Comparison of ENCODE assay signal across 1 cellular context in the genomic region with DNA sequence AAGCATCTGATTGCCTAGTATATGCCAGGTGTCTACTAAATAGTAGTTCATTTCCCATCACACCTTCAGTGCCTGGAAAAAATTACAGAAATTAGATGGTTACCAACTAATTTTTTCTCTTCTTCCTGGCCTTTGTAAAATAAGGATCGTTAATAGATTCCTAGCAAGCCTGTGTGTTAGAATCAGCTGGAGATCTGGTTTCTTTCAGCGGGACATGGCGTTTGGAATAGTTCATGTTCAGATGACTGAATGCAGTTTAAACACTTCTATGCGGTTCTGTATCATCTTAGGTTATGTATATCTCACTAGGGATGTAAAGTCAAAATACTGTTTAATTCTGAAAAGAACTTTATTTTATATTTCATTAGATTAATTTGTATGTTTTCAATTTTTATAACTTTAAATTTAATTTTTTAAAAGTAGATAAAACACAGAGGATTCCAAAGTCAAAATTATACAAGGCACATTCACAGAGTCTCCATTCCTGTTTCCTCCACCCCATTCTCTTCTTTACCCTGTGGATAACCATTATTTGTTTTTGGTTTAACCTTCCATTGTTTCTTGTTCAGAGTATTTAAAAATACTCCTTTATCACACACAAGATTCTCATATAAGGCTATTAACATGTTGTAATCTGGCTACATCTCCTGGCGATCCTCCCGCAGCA.
TF ChIP-seq lines count a peak whose summit lies in the region.

No MANE protein-coding gene starts in this region.

TF ChIP-seq in A549, 52 proteins besides CTCF, POLR2A, EP300 and RAD21:
- no peak for TF ChIP-seq KDM1A (IDR thresholded peaks at IDR 0.05; ENCODE audit: low read depth)
- TF ChIP-seq ATOH8 (CRISPR knock-in tag; IDR thresholded peaks at IDR 0.05; ENCODE audit: low read depth) = no peak
- TF ChIP-seq MAX (IDR thresholded peaks at IDR 0.05) = no peak
- TF ChIP-seq RNF2 (IDR thresholded peaks at IDR 0.05; ENCODE audit: borderline replicate concordance, low read depth) = no peak
- TF ChIP-seq, protein P1, sequence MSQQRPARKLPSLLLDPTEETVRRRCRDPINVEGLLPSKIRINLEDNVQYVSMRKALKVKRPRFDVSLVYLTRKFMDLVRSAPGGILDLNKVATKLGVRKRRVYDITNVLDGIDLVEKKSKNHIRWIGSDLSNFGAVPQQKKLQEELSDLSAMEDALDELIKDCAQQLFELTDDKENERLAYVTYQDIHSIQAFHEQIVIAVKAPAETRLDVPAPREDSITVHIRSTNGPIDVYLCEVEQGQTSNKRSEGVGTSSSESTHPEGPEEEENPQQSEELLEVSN (IDR thresholded peaks at IDR 0.05; ENCODE audit: borderline replicate concordance, low read depth) = no peak
- TF ChIP-seq BCL3 (IDR thresholded peaks at IDR 0.05) = no peak
- TF ChIP-seq, protein P2, sequence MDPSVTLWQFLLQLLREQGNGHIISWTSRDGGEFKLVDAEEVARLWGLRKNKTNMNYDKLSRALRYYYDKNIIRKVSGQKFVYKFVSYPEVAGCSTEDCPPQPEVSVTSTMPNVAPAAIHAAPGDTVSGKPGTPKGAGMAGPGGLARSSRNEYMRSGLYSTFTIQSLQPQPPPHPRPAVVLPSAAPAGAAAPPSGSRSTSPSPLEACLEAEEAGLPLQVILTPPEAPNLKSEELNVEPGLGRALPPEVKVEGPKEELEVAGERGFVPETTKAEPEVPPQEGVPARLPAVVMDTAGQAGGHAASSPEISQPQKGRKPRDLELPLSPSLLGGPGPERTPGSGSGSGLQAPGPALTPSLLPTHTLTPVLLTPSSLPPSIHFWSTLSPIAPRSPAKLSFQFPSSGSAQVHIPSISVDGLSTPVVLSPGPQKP (IDR thresholded peaks at IDR 0.05; ENCODE audit: low read depth, low read length) = no peak
- no peak for TF ChIP-seq SREBF2 (IDR thresholded peaks at IDR 0.05)
- TF ChIP-seq USF2 (IDR thresholded peaks at IDR 0.05) = no peak
- no peak for TF ChIP-seq NFE2L2 (conservative IDR thresholded peaks at IDR 0.05; ENCODE audit: low read length)
- TF ChIP-seq ZNF302 (CRISPR knock-in tag; IDR thresholded peaks at IDR 0.05) = no peak
- TF ChIP-seq FOXS1 (CRISPR knock-in tag; IDR thresholded peaks at IDR 0.05) = no peak
- no peak for TF ChIP-seq JUN (IDR thresholded peaks at IDR 0.05)
- no peak for TF ChIP-seq EHF (CRISPR knock-in tag; IDR thresholded peaks at IDR 0.05)
- no peak for TF ChIP-seq CHD2 (IDR thresholded peaks at IDR 0.05; ENCODE audit: low read length, partially characterized antibody)
- no peak for TF ChIP-seq RFX5 (IDR thresholded peaks at IDR 0.05)
TF ChIP-seq in A549: peak in this region for 0.
